ENCODE assay signal across 21 cellular contexts in genomic region chr17:42301022-42301421, GRCh38. TPM values are rescaled to one million over a fixed set of nuclear protein-coding genes. Genes with fewer than 3 reads are reported as not detected.
DNase-seq lines count a peak whose midpoint lies in the region; ATAC-seq, FAIRE-seq and TF ChIP-seq lines count a peak whose summit lies in the region.
"Had no signal": no experiment of that assay in that cellular context is flagged by ENCODE, and none has a peak within 500 bp of the region (broad histone marks: within the 10 kb centered on the region; RNA-seq: fewer than 3 reads in every experiment).

No MANE protein-coding gene starts in this region.

- in situ Hi-C loops in K562 (cut with MboI) = no loop called here

- peaks cover 5% of the 10 kb centered on the region for H3K4me1 ChIP-seq in CD8-positive, alpha-beta T cell (ENCODE audit: insufficient read depth, low read length)
- peaks cover 0 to 20% of the 10 kb centered on the region in 2 experiments; a peak in 4 of 5 replicates for H3K4me1 ChIP-seq in K562 (replicated peaks in 1 of 2; ENCODE audit: control insufficient read depth in 2 of 2, insufficient read depth in 2 of 2, low read length in 2 of 2)
- no peaks in the 10 kb centered on the region for H3K4me1 ChIP-seq in osteoblast (ENCODE audit: insufficient read depth, low read length)
- H3K4me1 ChIP-seq: A549 had no signal

- no peak for TF ChIP-seq CTCF in CD8-positive, alpha-beta T cell (IDR thresholded peaks at IDR 0.05)
- no peak for TF ChIP-seq CTCF in K562 (IDR thresholded peaks at IDR 0.05 in 2 of 3, conservative IDR thresholded peaks at IDR 0.05 in 1 of 3; ENCODE audit: insufficient read depth in 2 of 3, low read depth in 1 of 3, low read length in 3 of 3)
- TF ChIP-seq CTCF in osteoblast (IDR thresholded peaks at IDR 0.05; ENCODE audit: extremely low read depth, low read depth, low read length) = no peak
- no peak for TF ChIP-seq CTCF in endothelial cell (IDR thresholded peaks at IDR 0.05; ENCODE audit: unreplicated experiment)

- no peak overlapping the region for H3K9ac ChIP-seq in K562 (ENCODE audit: insufficient read depth in 1 of 2, low read depth in 2 of 2, low read length in 2 of 2)

- H3K9me3 ChIP-seq in CD8-positive, alpha-beta T cell (ENCODE audit: low read length) = no peaks in the 10 kb centered on the region
- H3K9me3 ChIP-seq in K562 (replicated peaks; ENCODE audit: control insufficient read depth, insufficient read depth, low read depth, low read length) (no peaks in the 10 kb centered on the region), osteoblast (ENCODE audit: low read depth, low read length) (no peaks in the 10 kb centered on the region)
- H3K9me3 ChIP-seq: A549 had no signal

- 90% methylated on average over 6 of the region's 9 CpGs for WGBS in K562 (ENCODE audit: insufficient coverage, low coverage, missing lambda C conversion rate)

- no peak overlapping the region for H2AFZ ChIP-seq in K562 (ENCODE audit: low read depth, low read length)
- H2AFZ ChIP-seq in osteoblast (ENCODE audit: low read length) = no peak overlapping the region

- no peaks in the 10 kb centered on the region for H3K27me3 ChIP-seq in CD8-positive, alpha-beta T cell (ENCODE audit: insufficient read depth, low read length)
- H3K27me3 ChIP-seq in K562 (ENCODE audit: control insufficient read depth in 2 of 2, insufficient read depth in 2 of 2, low read length in 2 of 2) (no peaks in the 10 kb centered on the region), osteoblast (ENCODE audit: insufficient read depth, low read length) (no peaks in the 10 kb centered on the region)

- H3K9me1 ChIP-seq in K562 (ENCODE audit: control insufficient read depth, insufficient read depth, low read length) = no peaks in the 10 kb centered on the region

- no peaks in the 10 kb centered on the region for H3K27me3 Mint-ChIP-seq in activated CD4-positive, alpha-beta T cell treated with anti-CD3 and anti-CD28 coated beads, Interleukin-2, amount 10 ng/mL, durations not matched to agents 7 days and 5 days
- H3K27me3 Mint-ChIP-seq in activated CD4-positive, alpha-beta T cell treated with anti-CD3 and anti-CD28 coated beads for 36 hours = no peaks in the 10 kb centered on the region
- H3K27me3 Mint-ChIP-seq in CD8-positive, alpha-beta T cell (ENCODE audit: low read depth) = no peaks in the 10 kb centered on the region
- peaks cover 6% of the 10 kb centered on the region for H3K27me3 Mint-ChIP-seq in endothelial cell (ENCODE audit: unreplicated experiment)
- H3K27me3 Mint-ChIP-seq: CD4-positive, alpha-beta T cell had no signal

- CTCF ChIA-PET in activated CD4-positive, alpha-beta T cell treated with anti-CD3 and anti-CD28 coated beads, Interleukin-2, amount 10 ng/mL, durations not matched to agents 7 days and 5 days (lab: Charles Lee) = interaction anchor here (0.9 to 2.0 kb wide), 6 partner anchors 9 to 105 kb away, joined by 3 to 7 read pairs (median 5); no protein-coding TSS in a partner anchor
- CTCF ChIA-PET in activated CD4-positive, alpha-beta T cell treated with anti-CD3 and anti-CD28 coated beads for 36 hours (lab: Charles Lee) = interaction anchor here (0.8 to 3.7 kb wide), 3 partner anchors 12 to 106 kb away, joined by 3 to 17 read pairs (median 4); no protein-coding TSS in a partner anchor
- CTCF ChIA-PET in CD8-positive, alpha-beta T cell (lab: Charles Lee) = interaction anchor here (0.5 to 1.9 kb wide), 6 partner anchors 9 to 349 kb away, joined by 3 to 6 read pairs (median 4); no protein-coding TSS in a partner anchor
- CTCF ChIA-PET in K562 (lab: Yijun Ruan, JAX; ENCODE audit: low intra/inter-chr PET ratio) = no interaction called here

- peaks cover 16% of the 10 kb centered on the region for H3K4me1 Mint-ChIP-seq in activated CD4-positive, alpha-beta T cell treated with anti-CD3 and anti-CD28 coated beads, Interleukin-2, amount 10 ng/mL, durations not matched to agents 7 days and 5 days
- H3K4me1 Mint-ChIP-seq in activated CD4-positive, alpha-beta T cell treated with anti-CD3 and anti-CD28 coated beads for 36 hours = peaks cover 20% of the 10 kb centered on the region
- peaks cover 8% of the 10 kb centered on the region for H3K4me1 Mint-ChIP-seq in CD8-positive, alpha-beta T cell (ENCODE audit: low read depth)
- H3K4me1 Mint-ChIP-seq in endothelial cell (ENCODE audit: unreplicated experiment) = no peaks in the 10 kb centered on the region

- no peaks in the 10 kb centered on the region for H4K20me1 ChIP-seq in K562 (replicated peaks; ENCODE audit: control insufficient read depth, insufficient read depth, low read length)
- no peaks in the 10 kb centered on the region for H4K20me1 ChIP-seq in osteoblast (ENCODE audit: insufficient read depth, low read length)

- H3K27ac ChIP-seq in CD8-positive, alpha-beta T cell (ENCODE audit: low read depth, low read length) = no peak overlapping the region
- H3K27ac ChIP-seq in K562 (ENCODE audit: extremely low read depth, low read depth, low read length) (no peak overlapping the region), osteoblast (ENCODE audit: low read depth, low read length) (no peak overlapping the region)
- H3K27ac ChIP-seq: 22Rv1, A549, C4-2B, HL-60 had no signal

- peaks cover 51% of the 10 kb centered on the region for H3K36me3 Mint-ChIP-seq in activated CD4-positive, alpha-beta T cell treated with anti-CD3 and anti-CD28 coated beads, Interleukin-2, amount 10 ng/mL, durations not matched to agents 7 days and 5 days (ENCODE audit: low read depth)
- H3K36me3 Mint-ChIP-seq in activated CD4-positive, alpha-beta T cell treated with anti-CD3 and anti-CD28 coated beads for 36 hours (ENCODE audit: low read depth) = peaks cover 54% of the 10 kb centered on the region
- peaks cover 78% of the 10 kb centered on the region for H3K36me3 Mint-ChIP-seq in CD8-positive, alpha-beta T cell
- peaks cover 35% of the 10 kb centered on the region for H3K36me3 Mint-ChIP-seq in endothelial cell (ENCODE audit: low read depth, unreplicated experiment)

- no peak for DNase-seq in activated CD4-positive, alpha-beta T cell treated with anti-CD3 and anti-CD28 coated beads, Interleukin-2, amount 10 ng/mL, durations not matched to agents 7 days and 5 days
- DNase-seq in activated CD4-positive, alpha-beta T cell treated with anti-CD3 and anti-CD28 coated beads for 36 hours = no peak
- no peak for DNase-seq in CD8-positive, alpha-beta T cell
- DNase-seq in K562 (ENCODE audit: extremely low read depth in 1 of 4, low spot score in 3 of 4) (no peak), osteoblast (ENCODE audit: insufficient read length, low spot score, missing footprints) (peak; percentile 26), endothelial cell (ENCODE audit: low spot score) (no peak), sciatic nerve (ENCODE audit: low spot score) (no peak)
- DNase-seq: AML-193; CD4-positive, alpha-beta T cell; DMS153; DMS79; GDM1; GOT3; H7 had no signal

- H3K9me3 Mint-ChIP-seq in activated CD4-positive, alpha-beta T cell treated with anti-CD3 and anti-CD28 coated beads, Interleukin-2, amount 10 ng/mL, durations not matched to agents 7 days and 5 days = no peaks in the 10 kb centered on the region
- no peaks in the 10 kb centered on the region for H3K9me3 Mint-ChIP-seq in activated CD4-positive, alpha-beta T cell treated with anti-CD3 and anti-CD28 coated beads for 36 hours (ENCODE audit: low read depth)
- H3K9me3 Mint-ChIP-seq in CD8-positive, alpha-beta T cell = no peaks in the 10 kb centered on the region
- no peaks in the 10 kb centered on the region for H3K9me3 Mint-ChIP-seq in endothelial cell (ENCODE audit: unreplicated experiment)
- H3K9me3 Mint-ChIP-seq: CD4-positive, alpha-beta T cell had no signal

- peak; percentile 38; the same call in 1 of the 2 replicates for TF ChIP-seq POLR2A in K562 (conservative IDR thresholded peaks at IDR 0.05)

- POLR2A ChIA-PET in activated CD4-positive, alpha-beta T cell treated with anti-CD3 and anti-CD28 coated beads, Interleukin-2, amount 10 ng/mL, durations not matched to agents 7 days and 5 days (lab: Charles Lee) = no interaction called here
- POLR2A ChIA-PET in activated CD4-positive, alpha-beta T cell treated with anti-CD3 and anti-CD28 coated beads for 36 hours (lab: Charles Lee) = no interaction called here
- POLR2A ChIA-PET in CD8-positive, alpha-beta T cell (lab: Charles Lee) = interaction anchor here (2.1 kb wide), 1 partner anchor 12 kb away, joined by 8 read pairs; the partner anchor contains the start of gene STAT5A
- POLR2A ChIA-PET in K562 (lab: Yijun Ruan, JAX) = interaction anchor here (0.6 to 2.8 kb wide), 6 partner anchors 9 to 165 kb away, joined by 3 to 17 read pairs (median 4); partner anchors contain the start of gene STAT5A

- intact Hi-C loops in activated CD4-positive, alpha-beta T cell treated with anti-CD3 and anti-CD28 coated beads for 36 hours (cut with DNase I, micrococcal nuclease) = no loop called here
- intact Hi-C loops in CD8-positive, alpha-beta T cell (cut with DNase I, micrococcal nuclease) = no loop called here
- intact Hi-C loops in K562 (cut with micrococcal nuclease) (no loop called here), sciatic nerve (cut with DNase I) (no loop called here)

- H3K4me2 ChIP-seq in K562 (ENCODE audit: insufficient read depth, low read length) (no peak overlapping the region), osteoblast (ENCODE audit: insufficient read depth, low read length) (no peak overlapping the region)
- H3K4me2 ChIP-seq: A549 had no signal

- no peak for TF ChIP-seq EP300 in K562 (IDR thresholded peaks at IDR 0.05; ENCODE audit: low read length)

- H3K79me2 ChIP-seq in K562 (ENCODE audit: control insufficient read depth, insufficient read depth, low read length) = peaks cover 62% of the 10 kb centered on the region
- H3K79me2 ChIP-seq in osteoblast (ENCODE audit: insufficient read depth, low read length) = no peaks in the 10 kb centered on the region

- no peak for ATAC-seq in activated CD4-positive, alpha-beta T cell treated with anti-CD3 and anti-CD28 coated beads for 36 hours
- ATAC-seq in CD8-positive, alpha-beta T cell = no peak
- ATAC-seq in K562 (no peak), sciatic nerve (no peak), HG02588 (IDR thresholded peaks at IDR 0.05; ENCODE audit: unreplicated experiment) (no peak)

- no TSS peak for BruUV-seq in K562 (replicated peaks; lab: Mats Ljungman, UMichigan)

- no peak for FAIRE-seq in K562 (lab: Jason Lieb, UNC)
- FAIRE-seq: A549, GM12892, GM18507 had no signal

- H3K27ac Mint-ChIP-seq in activated CD4-positive, alpha-beta T cell treated with anti-CD3 and anti-CD28 coated beads, Interleukin-2, amount 10 ng/mL, durations not matched to agents 7 days and 5 days = peak overlapping the region; percentile 19
- no peak overlapping the region for H3K27ac Mint-ChIP-seq in activated CD4-positive, alpha-beta T cell treated with anti-CD3 and anti-CD28 coated beads for 36 hours
- H3K27ac Mint-ChIP-seq in CD8-positive, alpha-beta T cell = peak overlapping the region; percentile 75
- H3K27ac Mint-ChIP-seq in endothelial cell (ENCODE audit: unreplicated experiment) = no peak overlapping the region
- H3K27ac Mint-ChIP-seq: CD4-positive, alpha-beta T cell had no signal

- H3K4me3 Mint-ChIP-seq in activated CD4-positive, alpha-beta T cell treated with anti-CD3 and anti-CD28 coated beads, Interleukin-2, amount 10 ng/mL, durations not matched to agents 7 days and 5 days = no peak overlapping the region
- no peak overlapping the region for H3K4me3 Mint-ChIP-seq in activated CD4-positive, alpha-beta T cell treated with anti-CD3 and anti-CD28 coated beads for 36 hours
- no peak overlapping the region for H3K4me3 Mint-ChIP-seq in CD8-positive, alpha-beta T cell
- H3K4me3 Mint-ChIP-seq in endothelial cell (ENCODE audit: unreplicated experiment) = no peak overlapping the region
- H3K4me3 Mint-ChIP-seq: CD4-positive, alpha-beta T cell had no signal

- no peak overlapping the region for H3K4me3 ChIP-seq in CD8-positive, alpha-beta T cell (ENCODE audit: low read depth, low read length)
- no peak overlapping the region for H3K4me3 ChIP-seq in K562
- H3K4me3 ChIP-seq in osteoblast (ENCODE audit: insufficient read depth, low read length) = no peak overlapping the region
- H3K4me3 ChIP-seq: A549 had no signal

- H3K36me3 ChIP-seq in CD8-positive, alpha-beta T cell (ENCODE audit: insufficient read depth, low read length) = peaks cover 48% of the 10 kb centered on the region
- H3K36me3 ChIP-seq in K562 (ENCODE audit: control insufficient read depth, insufficient read depth, low read length) = peaks cover 86% of the 10 kb centered on the region
- peaks cover 10% of the 10 kb centered on the region for H3K36me3 ChIP-seq in osteoblast (ENCODE audit: insufficient read depth, low read length)

- TF ChIP-seq RAD21 in K562 (CRISPR knock-in tag; conservative IDR thresholded peaks at IDR 0.05 in 1 of 2, IDR thresholded peaks at IDR 0.05 in 1 of 2) = no peak

RNA-seq across cellular contexts. Expression of gene STAT5A, which starts 12.7 kb away (rescaled TPM):
- 100 to 1,000 TPM in 1 of 2 experiments, 10 to 100 TPM in 1; 99.5 to 108 TPM for total RNA-seq in activated CD4-positive, alpha-beta T cell treated with anti-CD3 and anti-CD28 coated beads, Interleukin-2, amount 10 ng/mL, durations not matched to agents 7 days and 5 days
- 100 to 1,000 TPM; 178 to 203 TPM for total RNA-seq in activated CD4-positive, alpha-beta T cell treated with anti-CD3 and anti-CD28 coated beads for 36 hours
- total RNA-seq in CD8-positive, alpha-beta T cell = 100 to 1,000 TPM; 300 to 319 TPM
- 251 and 757 TPM in 2 replicates for total RNA-seq in K562 (2011; cell fraction: chromatin; rRNA removed; ENCODE audit: low replicate concordance)
- 428 and 505 TPM in 2 replicates for total RNA-seq in K562 (2011; cell fraction: nucleolus; rRNA removed)
- 262 and 311 TPM in 2 replicates for total RNA-seq in K562 (2011; cell fraction: nucleoplasm; rRNA removed)
- total RNA-seq in K562 (2014; rRNA removed) (391 and 467 TPM in 2 replicates), K562 (2014; rRNA removed; fragmentation: Illumina TruSeq; extraction: Trizol) (156 and 174 TPM in 2 replicates), K562 (2015; rRNA removed; fragmentation: Illumina TruSeq; extraction: Trizol) (177 and 195 TPM in 2 replicates), K562 (2021) (377 and 414 TPM in 2 replicates), osteoblast (35.5 and 38.6 TPM in 2 replicates), endothelial cell (ENCODE audit: unreplicated experiment) (67.2 TPM), sciatic nerve (55.6 TPM)
- polyA plus RNA-seq in K562 (2011; rRNA removed) (131 and 196 TPM in 2 replicates), K562 (2014; fragmentation: Illumina TruSeq; extraction: Trizol) (379 and 415 TPM in 2 replicates), K562 (2014; fragmentation: Nextera tagmentation; extraction: Ambion mirVana) (10 to 100 TPM; 79.9 to 81.8 TPM), K562 (2014; rRNA removed) (239 and 248 TPM in 2 replicates)
- 76.7 and 247 TPM in 2 replicates for polyA plus RNA-seq in K562 (2011; cell fraction: cytosol; rRNA removed)
- 268 and 853 TPM in 2 replicates for polyA plus RNA-seq in K562 (2011; cell fraction: nucleus; rRNA removed)
- polyA plus RNA-seq in K562 (2012) = 303 and 408 TPM in 2 replicates
- 114 and 250 TPM in 2 replicates for polyA minus RNA-seq in K562 (2011; rRNA and poly(A)+ RNA removed)
- polyA minus RNA-seq in K562 (2011; cell fraction: cytosol; rRNA and poly(A)+ RNA removed) = 124 and 299 TPM in 2 replicates
- 105 and 217 TPM in 2 replicates for polyA minus RNA-seq in K562 (2011; cell fraction: nucleus; rRNA and poly(A)+ RNA removed)

RNA-seq across cellular contexts. Expression of gene STAT5B, which starts 24.8 kb away (rescaled TPM):
- 100 to 1,000 TPM; 150 to 164 TPM for total RNA-seq in activated CD4-positive, alpha-beta T cell treated with anti-CD3 and anti-CD28 coated beads, Interleukin-2, amount 10 ng/mL, durations not matched to agents 7 days and 5 days
- total RNA-seq in activated CD4-positive, alpha-beta T cell treated with anti-CD3 and anti-CD28 coated beads for 36 hours = 100 to 1,000 TPM; 162 to 203 TPM
- total RNA-seq in CD8-positive, alpha-beta T cell = 10 to 100 TPM; 85.2 to 85.5 TPM
- total RNA-seq in K562 (2011; cell fraction: chromatin; rRNA removed; ENCODE audit: low replicate concordance) = 425 and 510 TPM in 2 replicates
- 258 and 266 TPM in 2 replicates for total RNA-seq in K562 (2011; cell fraction: nucleolus; rRNA removed)
- total RNA-seq in K562 (2011; cell fraction: nucleoplasm; rRNA removed) = 265 and 278 TPM in 2 replicates
- total RNA-seq in K562 (2014; rRNA removed) (92.4 and 113 TPM in 2 replicates), K562 (2014; rRNA removed; fragmentation: Illumina TruSeq; extraction: Trizol) (75.5 and 75.7 TPM in 2 replicates), K562 (2015; rRNA removed; fragmentation: Illumina TruSeq; extraction: Trizol) (63.5 and 65.2 TPM in 2 replicates), K562 (2021) (134 TPM in 2 replicates), osteoblast (22.8 and 23.6 TPM in 2 replicates), endothelial cell (ENCODE audit: unreplicated experiment) (40.2 TPM), sciatic nerve (90.8 TPM)
- polyA plus RNA-seq in K562 (2011; rRNA removed) (147 and 176 TPM in 2 replicates), K562 (2014; fragmentation: Illumina TruSeq; extraction: Trizol) (117 and 130 TPM in 2 replicates), K562 (2014; fragmentation: Nextera tagmentation; extraction: Ambion mirVana) (10 to 100 TPM; 20.8 to 23.5 TPM), K562 (2014; rRNA removed) (109 and 124 TPM in 2 replicates)
- polyA plus RNA-seq in K562 (2011; cell fraction: cytosol; rRNA removed) = 94.2 and 122 TPM in 2 replicates
- 190 and 298 TPM in 2 replicates for polyA plus RNA-seq in K562 (2011; cell fraction: nucleus; rRNA removed)
- polyA plus RNA-seq in K562 (2012) = 79.5 and 138 TPM in 2 replicates
- 101 and 127 TPM in 2 replicates for polyA minus RNA-seq in K562 (2011; rRNA and poly(A)+ RNA removed)
- polyA minus RNA-seq in K562 (2011; cell fraction: cytosol; rRNA and poly(A)+ RNA removed) = 79.7 and 81.7 TPM in 2 replicates
- polyA minus RNA-seq in K562 (2011; cell fraction: nucleus; rRNA and poly(A)+ RNA removed) = 54.4 and 60.3 TPM in 2 replicates

Comparison
In these comparisons a context has a peak if more than half of its experiments do, and no peak if none do; other contexts are left out.
1. H3K27ac Mint-ChIP-seq: peak in activated CD4-positive, alpha-beta T cell treated with anti-CD3 and anti-CD28 coated beads, Interleukin-2, amount 10 ng/mL, durations not matched to agents 7 days and 5 days (single experiment) and CD8-positive, alpha-beta T cell (single experiment); none in activated CD4-positive, alpha-beta T cell treated with anti-CD3 and anti-CD28 coated beads for 36 hours (single experiment) and endothelial cell (single experiment).
2. POLR2A ChIA-PET loops: an anchor here in CD8-positive, alpha-beta T cell (2.1 kb wide) and K562 (0.6 to 2.8 kb wide); none called in activated CD4-positive, alpha-beta T cell treated with anti-CD3 and anti-CD28 coated beads, Interleukin-2, amount 10 ng/mL, durations not matched to agents 7 days and 5 days and activated CD4-positive, alpha-beta T cell treated with anti-CD3 and anti-CD28 coated beads for 36 hours.